In the genomic region with DNA sequence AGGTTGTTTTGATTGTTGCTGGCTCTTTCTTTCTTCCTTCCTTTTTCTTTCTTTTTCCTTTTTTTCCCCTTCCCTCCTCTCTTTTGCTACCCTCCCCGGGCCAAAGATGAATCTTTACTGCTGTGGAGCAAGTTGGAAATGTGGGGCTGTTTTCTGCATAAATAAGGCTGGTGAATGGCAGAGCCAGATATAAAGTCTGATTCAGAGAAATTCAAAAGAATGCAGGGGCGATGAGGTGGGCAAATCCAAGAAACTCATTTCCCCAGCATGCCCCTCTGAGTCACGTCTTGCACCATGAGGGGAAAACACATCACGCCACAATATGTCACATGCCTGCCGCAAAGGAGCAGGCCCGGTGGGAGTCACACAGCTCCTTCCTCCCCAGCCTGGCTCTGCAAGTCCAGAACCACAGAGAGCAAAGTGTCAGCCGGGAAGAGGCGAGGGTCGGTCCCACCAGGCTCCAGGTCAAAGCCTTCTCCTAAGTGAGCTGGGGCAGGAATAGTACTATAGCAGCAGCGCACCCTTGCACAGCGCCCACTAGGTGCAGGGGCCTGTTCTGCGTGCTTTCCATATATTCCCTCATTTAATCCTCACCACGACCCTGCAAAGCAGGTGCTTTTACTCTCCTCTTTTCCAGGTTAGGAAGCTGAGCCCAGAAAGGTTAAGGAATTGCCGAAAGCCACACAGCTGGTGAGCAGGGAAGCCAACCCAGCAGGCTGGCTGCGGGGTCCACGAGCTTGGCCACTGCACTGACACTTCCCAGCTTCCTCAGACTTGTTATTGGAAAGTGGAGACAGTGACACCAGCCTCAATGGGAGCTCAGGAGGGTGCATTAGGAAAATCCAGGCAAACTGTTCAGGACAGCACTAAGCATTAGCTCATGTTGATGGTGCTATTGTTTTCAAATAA, we compare ENCODE assay signal across 1 cellular context.
TF ChIP-seq lines count a peak whose summit lies in the region.

No MANE protein-coding gene starts in this region.

TF ChIP-seq in SK-N-SH, 30 proteins besides CTCF, POLR2A, EP300 and RAD21 (continued from another document):
- TF ChIP-seq, protein P1, sequence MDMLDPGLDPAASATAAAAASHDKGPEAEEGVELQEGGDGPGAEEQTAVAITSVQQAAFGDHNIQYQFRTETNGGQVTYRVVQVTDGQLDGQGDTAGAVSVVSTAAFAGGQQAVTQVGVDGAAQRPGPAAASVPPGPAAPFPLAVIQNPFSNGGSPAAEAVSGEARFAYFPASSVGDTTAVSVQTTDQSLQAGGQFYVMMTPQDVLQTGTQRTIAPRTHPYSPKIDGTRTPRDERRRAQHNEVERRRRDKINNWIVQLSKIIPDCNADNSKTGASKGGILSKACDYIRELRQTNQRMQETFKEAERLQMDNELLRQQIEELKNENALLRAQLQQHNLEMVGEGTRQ (IDR thresholded peaks at IDR 0.05; ENCODE audit: borderline replicate concordance, low read depth, low read length) = no peak
- TF ChIP-seq CHD2 (IDR thresholded peaks at IDR 0.05; ENCODE audit: low read length, partially characterized antibody) (no peak), GABPA (IDR thresholded peaks at IDR 0.05; ENCODE audit: low read depth) (no peak; the same call in 1 of the 2 replicates), MXI1 (IDR thresholded peaks at IDR 0.05; ENCODE audit: low read depth, low read length) (peak; percentile 29; the same call in 1 of the 2 replicates), RXRA (IDR thresholded peaks at IDR 0.05; ENCODE audit: borderline replicate concordance, low read depth) (no peak; the same call in 1 of the 2 replicates), RCOR1 (IDR thresholded peaks at IDR 0.05; ENCODE audit: low read length) (no peak), EZH2phosphoT487 (IDR thresholded peaks at IDR 0.05; ENCODE audit: borderline replicate concordance, low read depth) (no peak), TCF12 (IDR thresholded peaks at IDR 0.05) (no peak; the same call in 1 of the 2 replicates), TAF1 (IDR thresholded peaks at IDR 0.05; ENCODE audit: borderline replicate concordance, low read depth, low read length) (0 out of 2 replicates have a peak, but pooled peaks have one; percentile 9)
- TF ChIP-seq, protein P2, sequence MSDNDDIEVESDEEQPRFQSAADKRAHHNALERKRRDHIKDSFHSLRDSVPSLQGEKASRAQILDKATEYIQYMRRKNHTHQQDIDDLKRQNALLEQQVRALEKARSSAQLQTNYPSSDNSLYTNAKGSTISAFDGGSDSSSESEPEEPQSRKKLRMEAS (IDR thresholded peaks at IDR 0.05; ENCODE audit: low read depth) = peak; percentile 81
